Comparison of ENCODE assay signal across 27 cellular contexts in genomic region chr1:26017606-26018005, GRCh38. TPM values are rescaled to one million over a fixed set of nuclear protein-coding genes. Genes with fewer than 3 reads are reported as not detected.
A peak's percentile ranks its signal among the peaks of the same experiment; 100 is the strongest.
DNase-seq lines count a peak whose midpoint lies in the region; ATAC-seq and TF ChIP-seq lines count a peak whose summit lies in the region.
"Had no signal": no experiment of that assay in that cellular context is flagged by ENCODE, and none has a peak within 500 bp of the region (broad histone marks: within the 10 kb centered on the region; RNA-seq: fewer than 3 reads in every experiment).

No MANE protein-coding gene starts in this region.

- WGBS in lower leg skin, 2 donors = 52 to 60% methylated on average over 6 of the region's 6 CpGs

- ATAC-seq in HG02938 (IDR thresholded peaks at IDR 0.05; ENCODE audit: unreplicated experiment) = no peak
- ATAC-seq: HCT116 had no signal

- DNase-seq in cardiac muscle cell (ENCODE audit: low read depth in 1 of 2, low spot score in 1 of 2) = peak in 1 of 2 donors; percentile 77
- DNase-seq in cardiac septum (ENCODE audit: low spot score) = no peak
- no peak for DNase-seq in right atrium auricular region (ENCODE audit: low spot score)
- no peak for DNase-seq in NCI-H2107 treated with DMSO at 0.1 percent for 48 hours (lab: John Stamatoyannopoulos, UW; ENCODE audit: unreplicated experiment)
- no peak for DNase-seq in lower leg skin (ENCODE audit: low spot score in 2 of 2)
- DNase-seq: activated CD4-positive, alpha-beta T cell treated with anti-CD3 and anti-CD28 coated beads, Interleukin-2, amount 50 U/mL, for 1 hour; activated effector memory CD4-positive, alpha-beta T cell treated with anti-CD3 and anti-CD28 coated beads, Interleukin-2, amount 50 U/mL, for 16 hours; central memory CD4-positive, alpha-beta T cell; endodermal cell; kidney; NCI-H2029 treated with DMSO at 0.1 percent for 48 hours; NCI-H524 treated with DMSO at 0.1 percent for 48 hours; SHP77 treated with DMSO at 0.1 percent for 48 hours; stimulated activated CD4-positive, alpha-beta T cell treated with anti-CD3 and anti-CD28 coated beads, Interleukin-12 subunit alpha, Interleukin-12 subunit beta, amount 100 ng/mL, for 4 hours; T-helper 1 cell had no signal

- no peak overlapping the region for H3K4me3 ChIP-seq in cardiac muscle cell
- no peak overlapping the region for H3K4me3 ChIP-seq in right atrium auricular region
- H3K4me3 ChIP-seq in lower leg skin (ENCODE audit: low read depth, poor library complexity, severe bottlenecking) = no peak overlapping the region
- H3K4me3 ChIP-seq: K562, vagina had no signal

- H3K36me3 ChIP-seq in cardiac muscle cell (no peaks in the 10 kb centered on the region), right atrium auricular region (no peaks in the 10 kb centered on the region)
- H3K36me3 ChIP-seq: vagina had no signal

- H3K27me3 ChIP-seq in cardiac muscle cell (no peaks in the 10 kb centered on the region), right atrium auricular region (no peaks in the 10 kb centered on the region)
- H3K27me3 ChIP-seq: vagina had no signal

- H3K4me1 ChIP-seq in cardiac muscle cell (ENCODE audit: low read depth) (peaks cover 41% of the 10 kb centered on the region), right atrium auricular region (peaks cover 0 to 49% of the 10 kb centered on the region in 2 donors)

- no peak for TF ChIP-seq POLR2A in lower leg skin (IDR thresholded peaks at IDR 0.05)

- TF ChIP-seq CTCF in cardiac muscle cell (IDR thresholded peaks at IDR 0.05; ENCODE audit: low read depth, low read length) (no peak), right atrium auricular region (IDR thresholded peaks at IDR 0.05) (no peak), lower leg skin (IDR thresholded peaks at IDR 0.05) (no peak)

- H3K27ac ChIP-seq in cardiac muscle cell (peak overlapping the region; percentile 94), angular gyrus (ENCODE audit: low read depth, low read length) (peak overlapping the region; percentile 76), right atrium auricular region (peak overlapping the region; percentile 70 to 84), temporal lobe (ENCODE audit: low read depth, low read length) (peak overlapping the region; percentile 74)
- H3K27ac ChIP-seq: vagina had no signal

- intact Hi-C loops in cardiac septum (cut with DNase I) = no loop called here
- intact Hi-C loops in lower leg skin (cut with DNase I; ENCODE audit: low total_unique reads) = no loop called here

- H3K9me3 ChIP-seq in cardiac muscle cell (ENCODE audit: low read depth) (no peaks in the 10 kb centered on the region), right atrium auricular region (no peaks in the 10 kb centered on the region)
- H3K9me3 ChIP-seq: vagina had no signal

RNA-seq across cellular contexts. Expression of gene EXTL1, which starts 4.0 kb away (rescaled TPM):
- total RNA-seq in cardiac muscle cell (7.0 and 10.1 TPM in 2 replicates), cardiac septum (9.2 TPM), right atrium auricular region (1 to 10 TPM in 1 of 2 donors, under 1 TPM in 1; 0.79 to 1.4 TPM), temporal lobe (0.98 TPM), lower leg skin (1 to 10 TPM in 2 of 4 donors, under 1 TPM in 2; 0.34 to 3.9 (median 2.2) TPM)
- polyA plus RNA-seq in cardiac muscle cell = 8.6 and 10.0 TPM in 2 replicates
- total RNA-seq: A172, pulmonary artery endothelial cell, subcutaneous adipose tissue had no signal
- polyA plus RNA-seq: CD14-positive monocyte had no signal

RNA-seq across cellular contexts. Expression of gene PAFAH2, which starts 19.7 kb away (rescaled TPM):
- total RNA-seq in cardiac muscle cell (8.3 and 10.9 TPM in 2 replicates), cardiac septum (18.5 TPM), right atrium auricular region (1 to 10 TPM; 4.3 to 5.5 TPM), temporal lobe (2.2 TPM), lower leg skin (10 to 100 TPM; 11.8 to 23.0 (median 17.1) TPM)
- polyA plus RNA-seq in cardiac muscle cell = 11.1 and 11.2 TPM in 2 replicates

RNA-seq across cellular contexts. Expression of gene SLC30A2, which starts 28.3 kb away (rescaled TPM):
- total RNA-seq in cardiac muscle cell (1.3 and 1.5 TPM in 2 replicates), cardiac septum (5.0 TPM), right atrium auricular region (under 1 TPM; 0.22 to 0.63 TPM), temporal lobe (not detected), lower leg skin (1 to 10 TPM in 1 of 4 donors, under 1 TPM in 3; 0.13 to 1.8 (median 0.42) TPM)
- 0.16 and 1.8 TPM in 2 replicates for polyA plus RNA-seq in cardiac muscle cell
- total RNA-seq: A172, endodermal cell, fibroblast of lung, pulmonary artery endothelial cell, vagina had no signal
- polyA plus RNA-seq: CD14-positive monocyte, fibroblast of lung had no signal

RNA-seq across cellular contexts. Expression of gene TRIM63, which starts 49.8 kb away (rescaled TPM):
- total RNA-seq in cardiac muscle cell = 29.4 and 39.6 TPM in 2 replicates
- 25.8 and 32.8 TPM in 2 replicates for polyA plus RNA-seq in cardiac muscle cell
- 123 TPM for total RNA-seq in cardiac septum
- total RNA-seq in right atrium auricular region = 100 to 1,000 TPM; 118 to 151 TPM
- total RNA-seq in temporal lobe = not detected
- total RNA-seq in lower leg skin = 1 to 10 TPM in 3 of 4 donors, under 1 TPM in 1; 0.21 to 2.5 (median 2.1) TPM
- total RNA-seq: A172, endodermal cell, fibroblast of lung, pulmonary artery endothelial cell, vagina had no signal
- polyA plus RNA-seq: CD14-positive monocyte, fibroblast of lung, neural cell had no signal
